In genomic region chr11:68973706-68974105, GRCh38 we compare ENCODE assay signal across 7 cellular contexts. TPM values are rescaled to one million over a fixed set of nuclear protein-coding genes. Genes with fewer than 3 reads are reported as not detected.
"Had no signal": no experiment of that assay in that cellular context is flagged by ENCODE, and none has a peak within 500 bp of the region (broad histone marks: within the 10 kb centered on the region; RNA-seq: fewer than 3 reads in every experiment).

No MANE protein-coding gene starts in this region.

RNA-seq across cellular contexts. Expression of gene MRGPRD, which starts 7.1 kb away (rescaled TPM):
- total RNA-seq: HepG2, HT1080, IMR-90, NCI-H460, PC-9, Right ventricle myocardium superior, SJSA1 had no signal

RNA-seq across cellular contexts. Expression of gene MRGPRF, which starts 39.3 kb away (rescaled TPM):
- total RNA-seq: HepG2, HT1080, NCI-H460 had no signal
